Comparison of ENCODE assay signal across 12 cellular contexts in the genomic region with DNA sequence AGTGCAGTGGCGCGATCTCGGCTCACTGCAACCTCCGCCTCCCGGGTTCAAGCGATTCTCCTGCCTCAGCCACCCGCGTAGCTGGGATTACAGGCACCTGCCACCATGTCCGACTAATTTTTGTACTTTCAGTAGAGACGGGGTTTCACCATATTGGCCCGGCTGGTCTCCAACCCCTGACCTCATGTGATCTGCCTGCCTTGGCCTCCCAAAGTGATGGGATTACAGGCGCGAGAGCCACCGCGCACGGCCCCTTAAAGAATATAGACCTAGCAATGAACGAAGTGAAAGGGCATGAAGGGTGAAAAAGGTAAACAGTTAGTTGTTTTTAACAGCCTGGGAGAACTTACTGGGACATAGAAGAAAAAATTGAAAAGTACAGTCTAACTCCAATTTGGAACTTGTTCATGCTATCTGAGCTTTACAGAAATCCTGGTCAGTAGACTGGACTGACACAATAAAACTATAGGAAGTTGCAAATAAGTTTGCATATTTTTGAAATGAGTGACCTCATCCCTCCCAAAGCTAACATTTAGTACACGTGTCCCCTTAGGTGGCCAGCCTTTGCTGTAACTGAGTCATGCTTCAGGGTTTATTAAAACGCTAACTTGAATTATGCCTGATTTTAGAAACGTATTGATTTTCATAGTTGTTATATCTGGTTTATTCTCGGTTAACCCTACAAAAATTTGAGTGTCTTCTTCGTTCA. TPM values are rescaled to one million over a fixed set of nuclear protein-coding genes. Genes with fewer than 3 reads are reported as not detected.
DNase-seq lines count a peak whose midpoint lies in the region; ATAC-seq and TF ChIP-seq lines count a peak whose summit lies in the region.
"Had no signal": no experiment of that assay in that cellular context is flagged by ENCODE, and none has a peak within 500 bp of the region (broad histone marks: within the 10 kb centered on the region; RNA-seq: fewer than 3 reads in every experiment).

No MANE protein-coding gene starts in this region.

- H3K4me3 Mint-ChIP-seq in stimulated activated naive CD8-positive, alpha-beta T cell treated with anti-CD3 and anti-CD28 coated beads, Interleukin-15, Interleukin-2, amounts not matched to agents 100 ng/mL and 50 ng/mL, for 24 hours, result peak overlapping the region; percentile 16
- peak overlapping the region; percentile 43 for H3K4me3 Mint-ChIP-seq in activated CD8-positive, alpha-beta T cell treated with anti-CD3 and anti-CD28 coated beads for 36 hours

- peaks cover 9 to 42% (median 30%) of the 10 kb centered on the region in 4 donors for H3K4me1 ChIP-seq in stomach

- no peak overlapping the region for H3K27ac ChIP-seq in stomach
- H3K27ac ChIP-seq: tibial artery had no signal

- H3K9me3 Mint-ChIP-seq in stimulated activated naive CD8-positive, alpha-beta T cell treated with anti-CD3 and anti-CD28 coated beads, Interleukin-15, Interleukin-2, amounts not matched to agents 100 ng/mL and 50 ng/mL, for 24 hours, result no peaks in the 10 kb centered on the region
- no peaks in the 10 kb centered on the region for H3K9me3 Mint-ChIP-seq in activated CD8-positive, alpha-beta T cell treated with anti-CD3 and anti-CD28 coated beads for 36 hours

- peaks cover 33% of the 10 kb centered on the region for H3K36me3 Mint-ChIP-seq in stimulated activated naive CD8-positive, alpha-beta T cell treated with anti-CD3 and anti-CD28 coated beads, Interleukin-15, Interleukin-2, amounts not matched to agents 100 ng/mL and 50 ng/mL, for 24 hours (ENCODE audit: low read depth)
- peaks cover 32% of the 10 kb centered on the region for H3K36me3 Mint-ChIP-seq in activated CD8-positive, alpha-beta T cell treated with anti-CD3 and anti-CD28 coated beads for 36 hours (ENCODE audit: low read depth)

- no peak overlapping the region for H3K27ac Mint-ChIP-seq in stimulated activated naive CD8-positive, alpha-beta T cell treated with anti-CD3 and anti-CD28 coated beads, Interleukin-15, Interleukin-2, amounts not matched to agents 100 ng/mL and 50 ng/mL, for 24 hours
- peak overlapping the region; percentile 37 for H3K27ac Mint-ChIP-seq in activated CD8-positive, alpha-beta T cell treated with anti-CD3 and anti-CD28 coated beads for 36 hours

- peaks cover 32 to 36% (median 35%) of the 10 kb centered on the region in 4 donors for H3K36me3 ChIP-seq in stomach

- CTCF ChIA-PET in activated CD8-positive, alpha-beta T cell treated with anti-CD3 and anti-CD28 coated beads for 36 hours (lab: Charles Lee), result interaction anchor here (1.0 to 6.0 kb wide), 4 partner anchors 20 to 469 kb away, joined by 3 to 41 read pairs (median 4); a partner anchor contains a TSS

- no peak for TF ChIP-seq POLR2A in stomach (IDR thresholded peaks at IDR 0.05)

- WGBS in stomach, 5 donors, result 75 to 86% (median 83%) methylated on average over 21 to 22 of the region's 22 CpGs

- TF ChIP-seq CTCF in activated CD8-positive, alpha-beta T cell treated with anti-CD3 and anti-CD28 coated beads for 36 hours (IDR thresholded peaks at IDR 0.05), result no peak
- no peak for TF ChIP-seq CTCF in stomach (IDR thresholded peaks at IDR 0.05)

- intact Hi-C loops in activated CD8-positive, alpha-beta T cell treated with anti-CD3 and anti-CD28 coated beads for 36 hours (cut with micrococcal nuclease), result loop anchor here (5.0 kb wide), 1 partner anchor 38 kb away; a partner anchor contains a TSS
- intact Hi-C loops in stomach (cut with DNase I; ENCODE audit: low total_unique reads), result no loop called here

- peaks cover 23% of the 10 kb centered on the region for H3K4me1 Mint-ChIP-seq in stimulated activated naive CD8-positive, alpha-beta T cell treated with anti-CD3 and anti-CD28 coated beads, Interleukin-15, Interleukin-2, amounts not matched to agents 100 ng/mL and 50 ng/mL, for 24 hours (ENCODE audit: low read depth)
- peaks cover 20% of the 10 kb centered on the region for H3K4me1 Mint-ChIP-seq in activated CD8-positive, alpha-beta T cell treated with anti-CD3 and anti-CD28 coated beads for 36 hours (ENCODE audit: low read depth)

- H3K9me3 ChIP-seq in stomach, result no peaks in the 10 kb centered on the region
- H3K9me3 ChIP-seq: tibial artery had no signal

- no peaks in the 10 kb centered on the region for H3K27me3 ChIP-seq in stomach
- H3K27me3 ChIP-seq: tibial artery had no signal

- ATAC-seq in stimulated activated naive CD8-positive, alpha-beta T cell treated with anti-CD3 and anti-CD28 coated beads, Interleukin-15, Interleukin-2, amounts not matched to agents 100 U/mL and 50 U/mL, for 24 hours, result no peak
- ATAC-seq in activated CD8-positive, alpha-beta T cell treated with anti-CD3 and anti-CD28 coated beads for 36 hours, result no peak
- no peak for ATAC-seq in HG03095 (IDR thresholded peaks at IDR 0.05; ENCODE audit: unreplicated experiment)

- TF ChIP-seq EP300 in stomach (IDR thresholded peaks at IDR 0.05), result no peak

- POLR2A ChIA-PET in activated CD8-positive, alpha-beta T cell treated with anti-CD3 and anti-CD28 coated beads for 36 hours (lab: Charles Lee), result interaction anchor here (0.9 to 5.6 kb wide), 4 partner anchors 8 to 37 kb away, joined by 3 to 39 read pairs (median 21); a partner anchor contains a TSS

- DNase-seq in stimulated activated naive CD8-positive, alpha-beta T cell treated with anti-CD3 and anti-CD28 coated beads, Interleukin-15, Interleukin-2, amounts not matched to agents 100 U/mL and 50 U/mL, for 24 hours, result no peak
- DNase-seq in activated CD8-positive, alpha-beta T cell treated with anti-CD3 and anti-CD28 coated beads for 36 hours, result no peak
- DNase-seq in fibroblast of peridontal ligament (ENCODE audit: extremely low read depth), result peak; percentile 70
- DNase-seq in NCI-H526 (lab: John Stamatoyannopoulos, UW), result no peak
- no peak for DNase-seq in stomach
- DNase-seq in NCI-H2227 (lab: John Stamatoyannopoulos, UW; ENCODE audit: unreplicated experiment), result no peak
- DNase-seq: DMS153; midbrain; stimulated activated CD4-positive, alpha-beta T cell treated with anti-CD3 and anti-CD28 coated beads, Interleukin-2, amount 100 ng/mL, for 24 hours had no signal

- no peaks in the 10 kb centered on the region for H3K27me3 Mint-ChIP-seq in stimulated activated naive CD8-positive, alpha-beta T cell treated with anti-CD3 and anti-CD28 coated beads, Interleukin-15, Interleukin-2, amounts not matched to agents 100 ng/mL and 50 ng/mL, for 24 hours
- H3K27me3 Mint-ChIP-seq in activated CD8-positive, alpha-beta T cell treated with anti-CD3 and anti-CD28 coated beads for 36 hours, result no peaks in the 10 kb centered on the region

- no peak overlapping the region for H3K4me3 ChIP-seq in stomach

RNA-seq across cellular contexts. Expression of a gene that starts 1.8 kb away (rescaled TPM):
- 10 to 100 TPM; 24.6 to 27.9 TPM for total RNA-seq in activated CD8-positive, alpha-beta T cell treated with anti-CD3 and anti-CD28 coated beads for 36 hours
- 10 to 100 TPM; 13.4 to 68.9 (median 25.9) TPM for total RNA-seq in stomach
- 10 to 100 TPM; 11.6 to 18.0 (median 15.4) TPM for polyA plus RNA-seq in stomach

RNA-seq across cellular contexts. Expression of a gene that starts 29.9 kb away (rescaled TPM):
- total RNA-seq in activated CD8-positive, alpha-beta T cell treated with anti-CD3 and anti-CD28 coated beads for 36 hours, result under 1 TPM; 0.04 to 0.20 TPM
- 10 to 100 TPM in 1 of 5 donors, 1 to 10 TPM in 2, under 1 TPM in 2; under 0.01 to 21.1 (median 1.1) TPM for total RNA-seq in stomach
- under 1 TPM; 0.38 to 0.76 (median 0.62) TPM for polyA plus RNA-seq in stomach
